30 cellular contexts compared by ENCODE assay signal in genomic region chrX:125673758-125674157, GRCh38.
"Had no signal": no experiment of that assay in that cellular context is flagged by ENCODE, and none has a peak within 500 bp of the region (broad histone marks: within the 10 kb centered on the region; RNA-seq: fewer than 3 reads in every experiment).

No MANE protein-coding gene starts in this region.

- H3K36me3 ChIP-seq: neutrophil, pancreas, prostate gland, spleen, suprapubic skin, tibial artery, transverse colon, upper lobe of right lung, uterus had no signal

- DNase-seq: naive thymus-derived CD8-positive, alpha-beta T cell; nephron progenitor cell; nucleus accumbens; pancreas; right cardiac atrium; spleen; stimulated activated CD4-positive, alpha-beta T cell treated with anti-CD3 and anti-CD28 coated beads, Interleukin-12 subunit alpha, Interleukin-12 subunit beta, amount 100 ng/mL, for 4 hours; stimulated activated CD4-positive, alpha-beta T cell treated with anti-CD3 and anti-CD28 coated beads, Interleukin-1b, Interleukin-23, amount 100 ng/mL, for 48 hours; stimulated activated CD4-positive, alpha-beta T cell treated with anti-CD3 and anti-CD28 coated beads, Interleukin-4, amount 100 ng/mL, for 1 hour; stimulated activated CD4-positive, alpha-beta T cell treated with anti-CD3 and anti-CD28 coated beads, Interleukin-4, amount 100 ng/mL, for 4 hours; stimulated activated CD8-positive, alpha-beta memory T cell treated with anti-CD3 and anti-CD28 coated beads, Interleukin-4, amount 100 ng/mL, for 48 hours; stimulated activated naive CD4-positive, alpha-beta T cell; stimulated activated naive CD8-positive, alpha-beta T cell treated with anti-CD3 and anti-CD28 coated beads, Interleukin-15, amount 100 ng/mL, for 72 hours; stimulated activated naive CD8-positive, alpha-beta T cell treated with anti-CD3 and anti-CD28 coated beads, Interleukin-15, Interleukin-2, amounts not matched to agents 100 U/mL and 50 U/mL, for 24 hours; substantia nigra; testis; tibial artery; transverse colon; upper lobe of right lung; uterus had no signal

- H3K27ac ChIP-seq: neutrophil, pancreas, prostate gland, skin epidermis, spleen, suprapubic skin, testis, tibial artery, transverse colon, upper lobe of right lung, uterus had no signal

- FAIRE-seq: pancreas had no signal

- H3K36me3 Mint-ChIP-seq: naive thymus-derived CD8-positive, alpha-beta T cell; natural killer cell treated with Interleukin-12 subunit alpha and Interleukin-12 subunit beta and Interleukin-15 and Interleukin-18, amount 100 ng/mL, for 72 hours; type B pancreatic cell had no signal

- H3K27me3 ChIP-seq: neutrophil, pancreas, spleen, suprapubic skin, testis, tibial artery, transverse colon, upper lobe of right lung, uterus had no signal

- H3K4me1 Mint-ChIP-seq: naive thymus-derived CD8-positive, alpha-beta T cell; nephron progenitor cell; neural crest cell; stimulated activated memory B cell treated with anti-CD40 and anti-IgM and Interleukin-4, amounts not matched to agents 10 μg/mL and 1 μg/mL and 100 μg/mL, for 72 hours; stimulated activated naive CD8-positive, alpha-beta T cell treated with anti-CD3 and anti-CD28 coated beads, Interleukin-15, amount 100 ng/mL, for 72 hours had no signal

- H3K9me3 Mint-ChIP-seq: stimulated activated naive CD8-positive, alpha-beta T cell treated with anti-CD3 and anti-CD28 coated beads, Interleukin-15, amount 100 ng/mL, for 72 hours; type B pancreatic cell had no signal

- H3K4me3 Mint-ChIP-seq: naive thymus-derived CD8-positive, alpha-beta T cell; natural killer cell treated with Interleukin-12 subunit alpha and Interleukin-12 subunit beta and Interleukin-15 and Interleukin-18, amount 100 ng/mL, for 72 hours; nephron progenitor cell; neural crest cell; stimulated activated memory B cell treated with anti-CD40 and anti-IgM and Interleukin-4, amounts not matched to agents 10 μg/mL and 1 μg/mL and 100 μg/mL, for 72 hours; stimulated activated naive CD8-positive, alpha-beta T cell treated with anti-CD3 and anti-CD28 coated beads, Interleukin-15, amount 100 ng/mL, for 72 hours; type B pancreatic cell had no signal

- H3K4me3 ChIP-seq: pancreas, prostate gland, skin epidermis, smooth muscle cell, spleen, suprapubic skin, testis, tibial artery, transverse colon, upper lobe of right lung, uterus had no signal

- H3K4me2 ChIP-seq: smooth muscle cell had no signal

- H3K9me3 ChIP-seq: neutrophil, pancreas, prostate gland, suprapubic skin, testis, tibial artery, transverse colon, upper lobe of right lung, uterus had no signal

- H3K27me3 Mint-ChIP-seq: naive thymus-derived CD8-positive, alpha-beta T cell; natural killer cell treated with Interleukin-12 subunit alpha and Interleukin-12 subunit beta and Interleukin-15 and Interleukin-18, amount 100 ng/mL, for 72 hours; stimulated activated memory B cell treated with anti-CD40 and anti-IgM and Interleukin-4, amounts not matched to agents 10 μg/mL and 1 μg/mL and 100 μg/mL, for 72 hours; stimulated activated naive CD8-positive, alpha-beta T cell treated with anti-CD3 and anti-CD28 coated beads, Interleukin-15, amount 100 ng/mL, for 72 hours; type B pancreatic cell had no signal

- H3K4me1 ChIP-seq: pancreas, prostate gland, spleen, suprapubic skin, testis, tibial artery, transverse colon, upper lobe of right lung, uterus had no signal

- ATAC-seq: naive thymus-derived CD8-positive, alpha-beta T cell; natural killer cell treated with Interleukin-12 subunit alpha and Interleukin-12 subunit beta and Interleukin-15 and Interleukin-18, amount 100 ng/mL, for 72 hours; pancreas; right cardiac atrium; sciatic nerve; stimulated activated memory B cell treated with anti-CD40 and anti-IgM and Interleukin-4, amounts not matched to agents 10 μg/mL and 1 μg/mL and 100 μg/mL, for 72 hours; stimulated activated naive CD8-positive, alpha-beta T cell treated with anti-CD3 and anti-CD28 coated beads, Interleukin-15, amount 100 ng/mL, for 72 hours; stimulated activated naive CD8-positive, alpha-beta T cell treated with anti-CD3 and anti-CD28 coated beads, Interleukin-15, Interleukin-2, amounts not matched to agents 100 U/mL and 50 U/mL, for 24 hours; upper lobe of right lung had no signal

- H3K27ac Mint-ChIP-seq: naive thymus-derived CD8-positive, alpha-beta T cell; natural killer cell treated with Interleukin-12 subunit alpha and Interleukin-12 subunit beta and Interleukin-15 and Interleukin-18, amount 100 ng/mL, for 72 hours; nephron progenitor cell; stimulated activated memory B cell treated with anti-CD40 and anti-IgM and Interleukin-4, amounts not matched to agents 10 μg/mL and 1 μg/mL and 100 μg/mL, for 72 hours; stimulated activated naive CD8-positive, alpha-beta T cell treated with anti-CD3 and anti-CD28 coated beads, Interleukin-15, amount 100 ng/mL, for 72 hours; type B pancreatic cell had no signal
